10 cellular contexts compared by ENCODE assay signal in genomic region chr10:45418417-45418858, GRCh38. TPM values are rescaled to one million over a fixed set of nuclear protein-coding genes. Genes with fewer than 3 reads are reported as not detected.
DNase-seq lines count a peak whose midpoint lies in the region; ATAC-seq and TF ChIP-seq lines count a peak whose summit lies in the region.
"Had no signal": no experiment of that assay in that cellular context is flagged by ENCODE, and none has a peak within 500 bp of the region (broad histone marks: within the 10 kb centered on the region; RNA-seq: fewer than 3 reads in every experiment).

No MANE protein-coding gene starts in this region.

- DNase-seq in heart right ventricle, result peak in 1 of 2 donors; percentile 34
- no peak for DNase-seq in left ventricle myocardium superior
- peak in 1 of 2 donors; percentile 46 for DNase-seq in cardiac fibroblast (ENCODE audit: low read depth in 2 of 2)
- DNase-seq in AG08396 (ENCODE audit: low spot score), result no peak
- no peak for DNase-seq in kidney glomerular epithelial cell (lab: John Stamatoyannopoulos, UW)
- no peak for DNase-seq in GDM1 (lab: John Stamatoyannopoulos, UW)
- DNase-seq in activated CD4-positive, alpha-beta T cell treated with anti-CD3 and anti-CD28 coated beads, Interleukin-2, amount 50 U/mL, for 1 hour, result no peak

- peaks cover 0 to 3% (median 0%) of the 10 kb centered on the region in 11 donors for H3K9me3 ChIP-seq in heart right ventricle
- H3K9me3 ChIP-seq in mucosa of stomach (ENCODE audit: control insufficient read depth, low read length), result no peaks in the 10 kb centered on the region

- ATAC-seq in heart right ventricle (peak in 1 of 8 donors; percentile 2), left ventricle myocardium superior (no peak)

- H3K36me3 ChIP-seq in heart right ventricle (peaks cover 0 to 4% (median 0%) of the 10 kb centered on the region in 9 donors), mucosa of stomach (ENCODE audit: control insufficient read depth, insufficient read depth, low read length) (no peaks in the 10 kb centered on the region)

- H3K4me3 ChIP-seq in heart right ventricle (peak overlapping the region in 9 of 10 donors; percentile 40 to 79 (median 64)), cardiac fibroblast (replicated peaks in 1 of 2; ENCODE audit: low read depth in 2 of 2, low read length in 2 of 2) (peak overlapping the region; percentile 50 to 51), mucosa of stomach (ENCODE audit: low read length) (peak overlapping the region; percentile 17)

- peak overlapping the region; percentile 80 to 99 (median 93) for H3K27ac ChIP-seq in heart right ventricle

- TF ChIP-seq CTCF in heart right ventricle (IDR thresholded peaks at IDR 0.05), result no peak
- TF ChIP-seq CTCF in cardiac fibroblast (IDR thresholded peaks at IDR 0.05; ENCODE audit: low read depth, low read length), result no peak

- peak overlapping the region; percentile 54 for H3K9ac ChIP-seq in mucosa of stomach (ENCODE audit: low read length)

- 56 to 65% methylated on average over 15 of the region's 15 CpGs for WGBS in heart right ventricle, 2 donors

- H3K4me1 ChIP-seq in heart right ventricle (peaks cover 0 to 48% (median 29%) of the 10 kb centered on the region in 9 donors), mucosa of stomach (ENCODE audit: control insufficient read depth, insufficient read depth, low read length) (peaks cover 13% of the 10 kb centered on the region)

- H3K27me3 ChIP-seq in heart right ventricle (no peaks in the 10 kb centered on the region), mucosa of stomach (ENCODE audit: control insufficient read depth, insufficient read depth, low read length) (no peaks in the 10 kb centered on the region)

- intact Hi-C loops in heart right ventricle (cut with DNase I) (no loop called here), left ventricle myocardium superior (cut with micrococcal nuclease) (no loop called here)

RNA-seq across cellular contexts. Expression of gene ALOX5, which starts 44.4 kb away (rescaled TPM):
- 10 to 100 TPM in 1 of 10 donors, 1 to 10 TPM in 9; 1.8 to 21.8 (median 3.4) TPM for total RNA-seq in heart right ventricle
- polyA plus RNA-seq in heart right ventricle, result 1 to 10 TPM; 4.8 to 6.0 TPM
- 4.5 TPM for total RNA-seq in left ventricle myocardium superior
- total RNA-seq: G401, HT1080 had no signal
